ENCODE assay signal across 16 cellular contexts in genomic region chr12:107337354-107338095, GRCh38.
DNase-seq lines count a peak whose midpoint lies in the region; ATAC-seq and FAIRE-seq lines count a peak whose summit lies in the region.
"Had no signal": no experiment of that assay in that cellular context is flagged by ENCODE, and none has a peak within 500 bp of the region (broad histone marks: within the 10 kb centered on the region; RNA-seq: fewer than 3 reads in every experiment).

No MANE protein-coding gene starts in this region.

- POLR2A ChIA-PET in naive thymus-derived CD8-positive, alpha-beta T cell (lab: Charles Lee): interaction anchor here (1.1 to 1.3 kb wide), 3 partner anchors 8 to 48 kb away, joined by 3 to 7 read pairs (median 4); no protein-coding TSS in a partner anchor

- no peaks in the 10 kb centered on the region for H3K9me3 Mint-ChIP-seq in activated naive CD8-positive, alpha-beta T cell treated with anti-CD3 and anti-CD28 coated beads, Interleukin-2, amount 50 U/mL, for 24 hours
- H3K9me3 Mint-ChIP-seq in naive thymus-derived CD8-positive, alpha-beta T cell: peaks cover 0 to 1% (median 0%) of the 10 kb centered on the region in 9 donors

- FAIRE-seq in HTR-8/SVneo (lab: Jason Lieb, UNC): peak; percentile 26
- FAIRE-seq: D721Med had no signal

- H3K27ac Mint-ChIP-seq in activated naive CD8-positive, alpha-beta T cell treated with anti-CD3 and anti-CD28 coated beads, Interleukin-2, amount 50 U/mL, for 24 hours: peak overlapping the region; percentile 87
- peak overlapping the region in 6 of 10 donors; percentile 35 to 73 (median 44) for H3K27ac Mint-ChIP-seq in naive thymus-derived CD8-positive, alpha-beta T cell
- H3K27ac Mint-ChIP-seq: naive B cell, T-helper 17 cell had no signal

- H3K27me3 Mint-ChIP-seq in activated naive CD8-positive, alpha-beta T cell treated with anti-CD3 and anti-CD28 coated beads, Interleukin-2, amount 50 U/mL, for 24 hours: no peaks in the 10 kb centered on the region
- no peaks in the 10 kb centered on the region for H3K27me3 Mint-ChIP-seq in naive thymus-derived CD8-positive, alpha-beta T cell
- H3K27me3 Mint-ChIP-seq: T-helper 17 cell had no signal

- peaks cover 27% of the 10 kb centered on the region for H3K36me3 Mint-ChIP-seq in activated naive CD8-positive, alpha-beta T cell treated with anti-CD3 and anti-CD28 coated beads, Interleukin-2, amount 50 U/mL, for 24 hours (ENCODE audit: low read depth)
- H3K36me3 Mint-ChIP-seq in naive thymus-derived CD8-positive, alpha-beta T cell: peaks cover 0 to 14% (median 4%) of the 10 kb centered on the region in 3 donors
- H3K36me3 Mint-ChIP-seq: naive B cell had no signal

- DNase-seq in activated CD4-positive, alpha-beta T cell treated with anti-CD3 and anti-CD28 coated beads for 48 hours: peak; percentile 54
- DNase-seq in activated CD4-positive, alpha-beta T cell treated with anti-CD3 and anti-CD28 coated beads for 1 hour: no peak
- DNase-seq in HTR-8/SVneo (ENCODE audit: insufficient read length, low spot score): no peak
- peak; percentile 42 for DNase-seq in activated naive CD8-positive, alpha-beta T cell treated with anti-CD3 and anti-CD28 coated beads, Interleukin-2, amount 50 U/mL, for 24 hours
- no peak for DNase-seq in naive thymus-derived CD8-positive, alpha-beta T cell
- no peak for DNase-seq in left lobe of liver (ENCODE audit: low spot score)
- no peak for DNase-seq in NCI-H446 (lab: John Stamatoyannopoulos, UW)
- DNase-seq: body of pancreas; effector CD8-positive, alpha-beta T cell; naive B cell; NCI-H1092; Peyer's patch; T-helper 17 cell; tibial artery had no signal

- H3K4me3 Mint-ChIP-seq in activated naive CD8-positive, alpha-beta T cell treated with anti-CD3 and anti-CD28 coated beads, Interleukin-2, amount 50 U/mL, for 24 hours: peak overlapping the region; percentile 16
- peak overlapping the region in 6 of 10 donors; percentile 6 to 45 (median 18) for H3K4me3 Mint-ChIP-seq in naive thymus-derived CD8-positive, alpha-beta T cell
- H3K4me3 Mint-ChIP-seq: naive B cell, T-helper 17 cell had no signal

- H3K4me1 Mint-ChIP-seq in activated naive CD8-positive, alpha-beta T cell treated with anti-CD3 and anti-CD28 coated beads, Interleukin-2, amount 50 U/mL, for 24 hours: peaks cover 58% of the 10 kb centered on the region
- peaks cover 37 to 81% (median 63%) of the 10 kb centered on the region in 4 donors for H3K4me1 Mint-ChIP-seq in naive thymus-derived CD8-positive, alpha-beta T cell
- H3K4me1 Mint-ChIP-seq: naive B cell had no signal

- ATAC-seq in activated naive CD8-positive, alpha-beta T cell treated with anti-CD3 and anti-CD28 coated beads, Interleukin-2, amount 50 U/mL, for 24 hours: peak; percentile 93
- peak in 1 of 2 donors; percentile 54 for ATAC-seq in naive thymus-derived CD8-positive, alpha-beta T cell
- no peak for ATAC-seq in left lobe of liver
- ATAC-seq in GM21381 (IDR thresholded peaks at IDR 0.05; ENCODE audit: unreplicated experiment): no peak
- ATAC-seq: body of pancreas, T-helper 17 cell had no signal

Comparison
In these comparisons a context has a peak if more than half of its experiments do, and no peak if none do; other contexts are left out.
1. DNase-seq: peak in activated CD4-positive, alpha-beta T cell treated with anti-CD3 and anti-CD28 coated beads for 48 hours (single experiment) and activated naive CD8-positive, alpha-beta T cell treated with anti-CD3 and anti-CD28 coated beads, Interleukin-2, amount 50 U/mL, for 24 hours (single experiment); none in activated CD4-positive, alpha-beta T cell treated with anti-CD3 and anti-CD28 coated beads for 1 hour (single experiment), HTR-8/SVneo (single experiment), naive thymus-derived CD8-positive, alpha-beta T cell (0 of 10), left lobe of liver (single experiment) and NCI-H446 (0 of 2).